ENCODE assay signal across 11 cellular contexts in the genomic region with DNA sequence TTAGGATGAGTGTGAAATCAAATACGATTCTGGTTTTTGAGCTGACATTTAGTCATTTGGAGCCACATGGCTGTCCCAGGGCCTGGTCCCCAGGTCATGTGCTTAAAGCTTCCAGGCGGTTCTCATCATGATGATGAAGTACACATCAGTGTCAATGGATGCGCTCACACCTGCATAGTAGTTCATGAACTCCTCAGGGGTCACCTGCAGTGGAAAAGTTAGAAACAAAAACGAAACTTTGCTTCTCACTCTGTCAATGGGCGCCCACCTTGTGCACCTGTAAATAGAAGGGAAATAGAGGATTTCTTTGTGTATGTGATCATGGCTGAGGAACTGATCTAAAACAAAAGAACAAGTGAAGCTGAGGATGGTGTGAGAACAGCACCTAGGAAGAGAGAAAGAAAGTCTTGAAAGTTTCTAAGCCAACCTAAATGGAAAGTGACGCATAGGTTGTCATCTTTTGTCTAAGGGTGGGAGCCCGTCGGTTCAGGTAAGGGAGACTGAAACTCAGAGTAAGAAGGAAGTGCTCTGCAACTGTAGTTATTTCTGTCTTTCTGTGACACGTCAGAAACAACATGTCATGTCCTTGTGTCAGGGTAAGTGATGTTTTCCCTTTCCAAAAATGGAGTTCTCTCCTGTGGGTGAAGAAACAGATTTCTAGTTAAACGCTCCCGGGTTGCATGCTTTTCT. TPM values are rescaled to one million over a fixed set of nuclear protein-coding genes. Genes with fewer than 3 reads are reported as not detected.
DNase-seq lines count a peak whose midpoint lies in the region; ATAC-seq and TF ChIP-seq lines count a peak whose summit lies in the region.
"Had no signal": no experiment of that assay in that cellular context is flagged by ENCODE, and none has a peak within 500 bp of the region (broad histone marks: within the 10 kb centered on the region; RNA-seq: fewer than 3 reads in every experiment).

No MANE protein-coding gene starts in this region.

- no peaks in the 10 kb centered on the region for H3K9me3 ChIP-seq in psoas muscle

- intact Hi-C loops in psoas muscle (cut with DNase I) = no loop called here

- H3K4me1 ChIP-seq in psoas muscle = no peaks in the 10 kb centered on the region

- no peak for TF ChIP-seq CTCF in psoas muscle (IDR thresholded peaks at IDR 0.05)

- DNase-seq in stimulated activated CD4-positive, alpha-beta T cell treated with anti-CD3 and anti-CD28 coated beads, Interleukin-15, amount 100 ng/mL, for 24 hours = peak; percentile 60
- no peak for DNase-seq in stimulated activated CD4-positive, alpha-beta T cell treated with anti-CD3 and anti-CD28 coated beads, Interleukin-2, amount 100 ng/mL, for 24 hours
- DNase-seq in stimulated activated naive CD8-positive, alpha-beta T cell treated with anti-CD3 and anti-CD28 coated beads, Interleukin-15, Interleukin-2, amounts not matched to agents 100 U/mL and 50 U/mL, for 24 hours = no peak
- no peak for DNase-seq in psoas muscle
- DNase-seq in left lobe of liver (ENCODE audit: low spot score) = no peak
- DNase-seq: NCI-H345 had no signal

- H3K27ac ChIP-seq in psoas muscle = no peak overlapping the region

- no peak overlapping the region for H3K4me3 ChIP-seq in psoas muscle

- 76 to 84% (median 82%) methylated on average over 11 of the region's 11 CpGs for WGBS in psoas muscle, 3 donors

- peak; percentile 51 for ATAC-seq in GM21619 (IDR thresholded peaks at IDR 0.05; ENCODE audit: unreplicated experiment)
- ATAC-seq in HG03565 (IDR thresholded peaks at IDR 0.05; ENCODE audit: unreplicated experiment) = peak; percentile 63
- peak; percentile 65 for ATAC-seq in stimulated activated naive CD8-positive, alpha-beta T cell treated with anti-CD3 and anti-CD28 coated beads, Interleukin-15, Interleukin-2, amounts not matched to agents 100 U/mL and 50 U/mL, for 24 hours
- ATAC-seq in HG03139 (IDR thresholded peaks at IDR 0.05; ENCODE audit: unreplicated experiment) = no peak
- no peak for ATAC-seq in psoas muscle
- ATAC-seq in left lobe of liver = no peak

- H3K27me3 ChIP-seq in psoas muscle (ENCODE audit: insufficient read depth in 3 of 3, low read length in 2 of 3) = no peaks in the 10 kb centered on the region

- no peaks in the 10 kb centered on the region for H3K36me3 ChIP-seq in psoas muscle (ENCODE audit: insufficient read depth in 1 of 2, low read depth in 1 of 2)

RNA-seq across cellular contexts. Expression of gene CAPSL, which starts 33.8 kb away (rescaled TPM):
- total RNA-seq in psoas muscle = not detected
- polyA plus RNA-seq in psoas muscle = not detected
- not detected for total RNA-seq in left lobe of liver
- total RNA-seq: endothelial cell of umbilical vein had no signal
- polyA plus RNA-seq: adipose tissue, endothelial cell of umbilical vein had no signal

RNA-seq across cellular contexts. Expression of gene IL7R, which starts 47.9 kb away (rescaled TPM):
- total RNA-seq in psoas muscle (1 to 10 TPM; 1.0 to 1.9 (median 1.5) TPM), left lobe of liver (2.4 TPM)
- under 1 TPM; 0.21 to 0.25 (median 0.23) TPM for polyA plus RNA-seq in psoas muscle

Comparison
In these comparisons a context has a peak if more than half of its experiments do, and no peak if none do; other contexts are left out.
1. ATAC-seq: peak in GM21619 (single experiment), HG03565 (single experiment) and stimulated activated naive CD8-positive, alpha-beta T cell treated with anti-CD3 and anti-CD28 coated beads, Interleukin-15, Interleukin-2, amounts not matched to agents 100 U/mL and 50 U/mL, for 24 hours (single experiment); none in HG03139 (single experiment), psoas muscle (0 of 4) and left lobe of liver (single experiment).